In the genomic region with DNA sequence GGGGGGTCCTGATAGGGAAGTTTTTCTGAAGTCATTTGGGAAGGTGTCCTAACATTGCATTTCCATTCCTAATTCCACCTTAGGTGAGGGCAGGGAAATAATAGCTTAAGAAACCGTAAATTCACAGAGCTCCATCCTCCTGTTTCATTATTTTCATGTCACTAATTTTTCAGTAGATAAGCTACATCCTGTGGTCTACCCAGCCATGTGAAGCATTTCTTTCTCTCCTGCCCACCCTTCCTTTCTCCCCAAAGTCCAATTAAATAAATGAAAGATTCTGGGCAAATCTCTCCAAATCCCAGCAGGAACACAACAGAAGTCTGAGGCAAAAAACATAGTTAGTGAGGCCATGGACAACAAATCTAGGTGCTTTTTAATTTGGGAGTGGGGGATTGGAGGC, we compare ENCODE assay signal across 18 cellular contexts.
"Had no signal": no experiment of that assay in that cellular context is flagged by ENCODE, and none has a peak within 500 bp of the region (broad histone marks: within the 10 kb centered on the region; RNA-seq: fewer than 3 reads in every experiment).

No MANE protein-coding gene starts in this region.

- H3K27ac ChIP-seq: cardiac muscle cell, esophagus squamous epithelium, gastrocnemius medialis, spleen had no signal

- H3K36me3 Mint-ChIP-seq: activated CD4-positive, alpha-beta memory T cell treated with anti-CD3 and anti-CD28 coated beads for 36 hours had no signal

- H3K9me3 ChIP-seq: esophagus squamous epithelium, gastrocnemius medialis, spleen, tibial nerve had no signal

- H3K27me3 Mint-ChIP-seq: activated B cell treated with CpG ODN at 0.5 μM for 24 hours; activated CD4-positive, alpha-beta memory T cell treated with anti-CD3 and anti-CD28 coated beads for 36 hours; activated CD4-positive, alpha-beta T cell treated with anti-CD3 and anti-CD28 coated beads for 36 hours; activated naive CD8-positive, alpha-beta T cell treated with anti-CD3 and anti-CD28 coated beads for 36 hours; progenitor cell of endocrine pancreas had no signal

- ATAC-seq: activated CD4-positive, alpha-beta T cell treated with anti-CD3 and anti-CD28 coated beads for 36 hours; gastrocnemius medialis; left ventricle myocardium superior; stimulated activated naive CD8-positive, alpha-beta T cell treated with anti-CD3 and anti-CD28 coated beads, Interleukin-15, Interleukin-2, amounts not matched to agents 100 U/mL and 50 U/mL, for 24 hours had no signal

- H3K27me3 ChIP-seq: cardiac muscle cell, esophagus squamous epithelium, gastrocnemius medialis, spleen, tibial nerve had no signal

- DNase-seq: activated B cell treated with CpG ODN at 0.5 μM for 24 hours; activated CD4-positive, alpha-beta memory T cell treated with anti-CD3 and anti-CD28 coated beads for 36 hours; activated CD4-positive, alpha-beta T cell treated with anti-CD3 and anti-CD28 coated beads for 36 hours; activated naive CD4-positive, alpha-beta T cell treated with Interleukin-2 at 50 U/mL for 16 hours; activated naive CD8-positive, alpha-beta T cell treated with anti-CD3 and anti-CD28 coated beads for 36 hours; activated T-cell treated with anti-CD3 and anti-CD28 coated beads, Interleukin-2, amount 50 U/mL, for 48 hours; esophagus squamous epithelium; gastrocnemius medialis; kidney glomerular epithelial cell; left ventricle myocardium superior; mammary epithelial cell; spleen; stimulated activated CD4-positive, alpha-beta T cell treated with anti-CD3 and anti-CD28 coated beads, Interleukin-4, amount 100 ng/mL, for 4 hours; stimulated activated naive CD8-positive, alpha-beta T cell treated with anti-CD3 and anti-CD28 coated beads, Interleukin-15, Interleukin-2, amounts not matched to agents 100 U/mL and 50 U/mL, for 24 hours had no signal

- H3K4me3 ChIP-seq: cardiac muscle cell, esophagus squamous epithelium, gastrocnemius medialis, spleen, tibial nerve had no signal

- H3K36me3 ChIP-seq: cardiac muscle cell, esophagus squamous epithelium, gastrocnemius medialis, spleen, tibial nerve had no signal

- H3K9me3 Mint-ChIP-seq: activated B cell treated with CpG ODN at 0.5 μM for 24 hours; activated CD4-positive, alpha-beta memory T cell treated with anti-CD3 and anti-CD28 coated beads for 36 hours; activated naive CD8-positive, alpha-beta T cell treated with anti-CD3 and anti-CD28 coated beads for 36 hours; T-helper 1 cell treated with Interleukin-12 subunit alpha and Interleukin-12 subunit beta and Interleukin-4 antibody, amounts not matched to agents 30 μg/mL and 1 μg/mL, for 36 hours had no signal

- H3K4me3 Mint-ChIP-seq: activated B cell treated with CpG ODN at 0.5 μM for 24 hours; activated CD4-positive, alpha-beta memory T cell treated with anti-CD3 and anti-CD28 coated beads for 36 hours; activated CD4-positive, alpha-beta T cell treated with anti-CD3 and anti-CD28 coated beads for 36 hours; activated naive CD8-positive, alpha-beta T cell treated with anti-CD3 and anti-CD28 coated beads for 36 hours; T-helper 1 cell treated with Interleukin-12 subunit alpha and Interleukin-12 subunit beta and Interleukin-4 antibody, amounts not matched to agents 30 μg/mL and 1 μg/mL, for 36 hours had no signal

- H3K4me1 ChIP-seq: esophagus squamous epithelium had no signal

- H3K4me1 Mint-ChIP-seq: activated CD4-positive, alpha-beta T cell treated with anti-CD3 and anti-CD28 coated beads for 36 hours had no signal

- H3K27ac Mint-ChIP-seq: activated B cell treated with CpG ODN at 0.5 μM for 24 hours; activated CD4-positive, alpha-beta memory T cell treated with anti-CD3 and anti-CD28 coated beads for 36 hours; activated CD4-positive, alpha-beta T cell treated with anti-CD3 and anti-CD28 coated beads for 36 hours; activated naive CD8-positive, alpha-beta T cell treated with anti-CD3 and anti-CD28 coated beads for 36 hours; T-helper 1 cell treated with Interleukin-12 subunit alpha and Interleukin-12 subunit beta and Interleukin-4 antibody, amounts not matched to agents 30 μg/mL and 1 μg/mL, for 36 hours had no signal
